11 cellular contexts compared by ENCODE assay signal in genomic region chr22:40817737-40818136, GRCh38. TPM values are rescaled to one million over a fixed set of nuclear protein-coding genes. Genes with fewer than 3 reads are reported as not detected.
DNase-seq lines count a peak whose midpoint lies in the region; TF ChIP-seq lines count a peak whose summit lies in the region.
"Had no signal": no experiment of that assay in that cellular context is flagged by ENCODE, and none has a peak within 500 bp of the region (broad histone marks: within the 10 kb centered on the region; RNA-seq: fewer than 3 reads in every experiment).

No MANE protein-coding gene starts in this region.

- H3K4me1 ChIP-seq in suprapubic skin = peaks cover 31% of the 10 kb centered on the region
- H3K4me1 ChIP-seq in tibial artery = peaks cover 0 to 29% (median 16%) of the 10 kb centered on the region in 4 donors

- H3K27me3 Mint-ChIP-seq in activated T-cell treated with anti-CD3 and anti-CD28 coated beads, Interleukin-2, amount 50 U/mL, for 24 hours = no peaks in the 10 kb centered on the region

- H3K27ac Mint-ChIP-seq in activated T-cell treated with anti-CD3 and anti-CD28 coated beads, Interleukin-2, amount 50 U/mL, for 24 hours = peak overlapping the region; percentile 97

- H3K9me3 Mint-ChIP-seq in activated T-cell treated with anti-CD3 and anti-CD28 coated beads, Interleukin-2, amount 50 U/mL, for 24 hours = no peaks in the 10 kb centered on the region

- no peaks in the 10 kb centered on the region for H3K36me3 ChIP-seq in suprapubic skin
- H3K36me3 ChIP-seq in tibial artery = peaks cover 0 to 6% (median 0%) of the 10 kb centered on the region in 3 donors

- H3K4me3 ChIP-seq in fibroblast of mammary gland (ENCODE audit: control insufficient read depth, low read depth, low read length) (peak overlapping the region; percentile 99), suprapubic skin (peak overlapping the region; percentile 90), tibial artery (peak overlapping the region in 1 of 2 donors; percentile 69)

- H3K36me3 Mint-ChIP-seq in activated T-cell treated with anti-CD3 and anti-CD28 coated beads, Interleukin-2, amount 50 U/mL, for 24 hours (ENCODE audit: low read depth) = peaks cover 54% of the 10 kb centered on the region

- TF ChIP-seq EP300 in suprapubic skin (IDR thresholded peaks at IDR 0.05) = no peak

- WGBS in suprapubic skin = 89% methylated on average over 4 of the region's 4 CpGs

- no peak for TF ChIP-seq POLR2A in suprapubic skin (IDR thresholded peaks at IDR 0.05)

- DNase-seq in activated T-cell treated with anti-CD3 and anti-CD28 coated beads, Interleukin-2, amount 50 U/mL, for 24 hours = no peak
- DNase-seq in activated T-cell treated with anti-CD3 and anti-CD28 coated beads, Interleukin-2, amount 50 U/mL, for 1 hour = no peak
- peak; percentile 58 for DNase-seq in OCI-M1 (lab: John Stamatoyannopoulos, UW)
- DNase-seq in fibroblast of mammary gland (ENCODE audit: low read depth) = no peak
- DNase-seq in suprapubic skin (ENCODE audit: low spot score in 2 of 2) = no peak
- no peak for DNase-seq in NCI-H1436 (lab: John Stamatoyannopoulos, UW)
- no peak for DNase-seq in LoVo (ENCODE audit: low spot score)
- no peak for DNase-seq in tibial artery
- DNase-seq: kidney, SJCRH30 had no signal

- no peaks in the 10 kb centered on the region for H3K27me3 ChIP-seq in suprapubic skin
- H3K27me3 ChIP-seq in tibial artery = no peaks in the 10 kb centered on the region
- H3K27me3 ChIP-seq: SJCRH30 had no signal

- H3K4me3 Mint-ChIP-seq in activated T-cell treated with anti-CD3 and anti-CD28 coated beads, Interleukin-2, amount 50 U/mL, for 24 hours = peak overlapping the region; percentile 96

- TF ChIP-seq CTCF in fibroblast of mammary gland (conservative IDR thresholded peaks at IDR 0.05; ENCODE audit: control insufficient read depth, insufficient read depth, low read depth, low read length) = no peak
- TF ChIP-seq CTCF in suprapubic skin (IDR thresholded peaks at IDR 0.05) = no peak
- no peak for TF ChIP-seq CTCF in tibial artery (IDR thresholded peaks at IDR 0.05)

- intact Hi-C loops in tibial artery (cut with DNase I; ENCODE audit: low total_unique reads) = loop anchor here (5.0 kb wide), 1 partner anchor 150 kb away; no protein-coding TSS in a partner anchor

- H3K27ac ChIP-seq in suprapubic skin (no peak overlapping the region), tibial artery (no peak overlapping the region)
- H3K27ac ChIP-seq: SJCRH30 had no signal

- H3K4me1 Mint-ChIP-seq in activated T-cell treated with anti-CD3 and anti-CD28 coated beads, Interleukin-2, amount 50 U/mL, for 24 hours (ENCODE audit: low read depth) = peaks cover 46% of the 10 kb centered on the region

- H3K9me3 ChIP-seq in suprapubic skin (no peaks in the 10 kb centered on the region), tibial artery (no peaks in the 10 kb centered on the region)
- H3K9me3 ChIP-seq: SJCRH30 had no signal

RNA-seq across cellular contexts. Expression of gene SLC25A17, which starts 1.4 kb away (rescaled TPM):
- 10 to 100 TPM; 16.1 to 31.0 (median 19.8) TPM for total RNA-seq in suprapubic skin

RNA-seq across cellular contexts. Expression of gene ST13, which starts 38.7 kb away (rescaled TPM):
- 100 to 1,000 TPM; 104 to 117 (median 115) TPM for total RNA-seq in suprapubic skin

RNA-seq across cellular contexts. Expression of gene XPNPEP3, which starts 39.2 kb away (rescaled TPM):
- total RNA-seq in suprapubic skin = 10 to 100 TPM in 3 of 4 donors, 1 to 10 TPM in 1; 10.0 to 19.5 (median 14.6) TPM

RNA-seq across cellular contexts. Expression of gene DNAJB7, which starts 44.2 kb away (rescaled TPM):
- not detected for total RNA-seq in suprapubic skin
- total RNA-seq: HT-29, kidney, SJCRH30 had no signal
